Comparison of ENCODE assay signal across 10 cellular contexts in genomic region chr16:29745853-29746345, GRCh38. TPM values are rescaled to one million over a fixed set of nuclear protein-coding genes. Genes with fewer than 3 reads are reported as not detected.
DNase-seq lines count a peak whose midpoint lies in the region; ATAC-seq and TF ChIP-seq lines count a peak whose summit lies in the region.
"Had no signal": no experiment of that assay in that cellular context is flagged by ENCODE, and none has a peak within 500 bp of the region (broad histone marks: within the 10 kb centered on the region; RNA-seq: fewer than 3 reads in every experiment).

A gene with protein sequence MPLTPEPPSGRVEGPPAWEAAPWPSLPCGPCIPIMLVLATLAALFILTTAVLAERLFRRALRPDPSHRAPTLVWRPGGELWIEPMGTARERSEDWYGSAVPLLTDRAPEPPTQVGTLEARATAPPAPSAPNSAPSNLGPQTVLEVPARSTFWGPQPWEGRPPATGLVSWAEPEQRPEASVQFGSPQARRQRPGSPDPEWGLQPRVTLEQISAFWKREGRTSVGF (minus strand): TSS chr16:29745990. CDS start chr16:29744951, 1,039 bp downstream.

- peaks cover 15% of the 10 kb centered on the region for H3K9me3 Mint-ChIP-seq in WTC11
- H3K9me3 Mint-ChIP-seq in nephron progenitor cell, result peaks cover 15% of the 10 kb centered on the region

- H3K27me3 ChIP-seq in MG63, result no peaks in the 10 kb centered on the region
- H3K27me3 ChIP-seq: SJSA1 had no signal

- peak within 1 kb of the TSS; percentile 61 for H3K4me3 ChIP-seq in coronary artery
- no peak within 1 kb of the TSS for H3K4me3 ChIP-seq in MG63
- H3K4me3 ChIP-seq: SJSA1 had no signal

- intact Hi-C loops in sciatic nerve (cut with DNase I), result no loop called here

- DNase-seq in WTC11 (ENCODE audit: low spot score) (no peak), coronary artery (ENCODE audit: low spot score) (peak; percentile 79), sciatic nerve (ENCODE audit: low spot score) (peak; percentile 72), nephron progenitor cell (no peak), MG63 (no peak)

- CTCF ChIA-PET in WTC11 (lab: Charles Lee), result interaction anchor here (1.2 to 2.5 kb wide), 2 partner anchors 9 to 39 kb away, joined by 4 to 7 read pairs; no protein-coding TSS in a partner anchor

- POLR2A ChIA-PET in WTC11 (lab: Charles Lee), result interaction anchor here (0.8 kb wide), 1 partner anchor 44 kb away, joined by 5 read pairs; the partner anchor contains the start of gene KIF22

- H3K36me3 ChIP-seq in MG63, result no peaks in the 10 kb centered on the region
- H3K36me3 ChIP-seq: SJSA1 had no signal

- no peak for TF ChIP-seq CTCF in WTC11 (IDR thresholded peaks at IDR 0.05)
- no peak for TF ChIP-seq CTCF in coronary artery (IDR thresholded peaks at IDR 0.05)
- no peak for TF ChIP-seq CTCF in nephron progenitor cell (IDR thresholded peaks at IDR 0.05)

- H3K4me1 Mint-ChIP-seq in WTC11, result peaks cover 16% of the 10 kb centered on the region
- H3K4me1 Mint-ChIP-seq in nephron progenitor cell, result peaks cover 7% of the 10 kb centered on the region

- peak within 1 kb of the TSS in 1 of 2 donors; percentile 16 for H3K27ac ChIP-seq in coronary artery
- H3K27ac ChIP-seq: parathyroid adenoma, SJSA1 had no signal

- H3K36me3 Mint-ChIP-seq in WTC11 (peaks cover 31% of the 10 kb centered on the region), nephron progenitor cell (ENCODE audit: low read depth) (no peaks in the 10 kb centered on the region)

- no peaks in the 10 kb centered on the region for H3K9me3 ChIP-seq in MG63
- H3K9me3 ChIP-seq: SJSA1 had no signal

- ATAC-seq in GM19025 (IDR thresholded peaks at IDR 0.05; ENCODE audit: low read depth, unreplicated experiment) (peak; percentile 70), HG03432 (IDR thresholded peaks at IDR 0.05; ENCODE audit: unreplicated experiment) (peak; percentile 76), WTC11 (peak; percentile 5), sciatic nerve (peak; percentile 89), SK-N-SH treated with all-trans-retinoic acid at 6 μM for 48 hours (no peak)

- H3K4me3 Mint-ChIP-seq in WTC11 (no peak within 1 kb of the TSS), nephron progenitor cell (no peak within 1 kb of the TSS)

- H3K27ac Mint-ChIP-seq in WTC11 (peak within 1 kb of the TSS; percentile 45; the same call in 1 of the 2 replicates), nephron progenitor cell (no peak within 1 kb of the TSS)

- H3K27me3 Mint-ChIP-seq in WTC11 (ENCODE audit: low read depth) (peaks cover 8% of the 10 kb centered on the region), nephron progenitor cell (ENCODE audit: low read depth, poor library complexity) (peaks cover 24% of the 10 kb centered on the region)

TF ChIP-seq in WTC11, 78 proteins besides CTCF, POLR2A, EP300 and RAD21 (continues in another document):
- TF ChIP-seq, protein P1, sequence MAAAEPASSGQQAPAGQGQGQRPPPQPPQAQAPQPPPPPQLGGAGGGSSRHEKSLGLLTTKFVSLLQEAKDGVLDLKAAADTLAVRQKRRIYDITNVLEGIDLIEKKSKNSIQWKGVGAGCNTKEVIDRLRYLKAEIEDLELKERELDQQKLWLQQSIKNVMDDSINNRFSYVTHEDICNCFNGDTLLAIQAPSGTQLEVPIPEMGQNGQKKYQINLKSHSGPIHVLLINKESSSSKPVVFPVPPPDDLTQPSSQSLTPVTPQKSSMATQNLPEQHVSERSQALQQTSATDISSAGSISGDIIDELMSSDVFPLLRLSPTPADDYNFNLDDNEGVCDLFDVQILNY (CRISPR knock-in tag; IDR thresholded peaks at IDR 0.05), result no peak
- TF ChIP-seq, protein P2, sequence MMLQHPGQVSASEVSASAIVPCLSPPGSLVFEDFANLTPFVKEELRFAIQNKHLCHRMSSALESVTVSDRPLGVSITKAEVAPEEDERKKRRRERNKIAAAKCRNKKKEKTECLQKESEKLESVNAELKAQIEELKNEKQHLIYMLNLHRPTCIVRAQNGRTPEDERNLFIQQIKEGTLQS (CRISPR knock-in tag; conservative IDR thresholded peaks at IDR 0.05), result no peak
- TF ChIP-seq HMGA2 (CRISPR knock-in tag; IDR thresholded peaks at IDR 0.05) (no peak), SMAD4 (CRISPR knock-in tag; IDR thresholded peaks at IDR 0.05) (no peak), CBFB (CRISPR knock-in tag; IDR thresholded peaks at IDR 0.05; ENCODE audit: low read depth) (0 out of 2 replicates have a peak, but pooled peaks have one; percentile 21), ZNF671 (CRISPR knock-in tag; IDR thresholded peaks at IDR 0.05) (peak; percentile 14; the same call in 1 of the 2 replicates), E2F1 (CRISPR knock-in tag; IDR thresholded peaks at IDR 0.05) (no peak), ZBTB21 (CRISPR knock-in tag; IDR thresholded peaks at IDR 0.05; ENCODE audit: borderline replicate concordance) (0 out of 2 replicates have a peak, but pooled peaks have one; percentile 24), EMX1 (CRISPR knock-in tag; IDR thresholded peaks at IDR 0.05) (peak; percentile 20; the same call in 1 of the 2 replicates)

TF ChIP-seq in SK-N-SH treated with all-trans-retinoic acid at 6 μM for 48 hours, 23 proteins besides CTCF, POLR2A, EP300 and RAD21:
- TF ChIP-seq ESRRG (CRISPR knock-in tag; IDR thresholded peaks at IDR 0.05) (no peak), PPARA (CRISPR knock-in tag; IDR thresholded peaks at IDR 0.05; ENCODE audit: borderline replicate concordance) (no peak), ZNF8 (CRISPR knock-in tag; IDR thresholded peaks at IDR 0.05) (no peak), CSDC2 (CRISPR knock-in tag; IDR thresholded peaks at IDR 0.05) (no peak), ARNTL (CRISPR knock-in tag; IDR thresholded peaks at IDR 0.05; ENCODE audit: borderline replicate concordance, low read depth) (no peak)
- TF ChIP-seq, protein P3, sequence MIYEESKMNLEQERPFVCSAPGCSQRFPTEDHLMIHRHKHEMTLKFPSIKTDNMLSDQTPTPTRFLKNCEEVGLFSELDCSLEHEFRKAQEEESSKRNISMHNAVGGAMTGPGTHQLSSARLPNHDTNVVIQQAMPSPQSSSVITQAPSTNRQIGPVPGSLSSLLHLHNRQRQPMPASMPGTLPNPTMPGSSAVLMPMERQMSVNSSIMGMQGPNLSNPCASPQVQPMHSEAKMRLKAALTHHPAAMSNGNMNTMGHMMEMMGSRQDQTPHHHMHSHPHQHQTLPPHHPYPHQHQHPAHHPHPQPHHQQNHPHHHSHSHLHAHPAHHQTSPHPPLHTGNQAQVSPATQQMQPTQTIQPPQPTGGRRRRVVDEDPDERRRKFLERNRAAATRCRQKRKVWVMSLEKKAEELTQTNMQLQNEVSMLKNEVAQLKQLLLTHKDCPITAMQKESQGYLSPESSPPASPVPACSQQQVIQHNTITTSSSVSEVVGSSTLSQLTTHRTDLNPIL (CRISPR knock-in tag; IDR thresholded peaks at IDR 0.05; ENCODE audit: low read depth), result no peak

RNA-seq across cellular contexts. Expression of the gene that starts here (rescaled TPM):
- total RNA-seq in WTC11 (2021) (0.09 to 0.14 TPM (median 0.11 TPM) in 3 replicates), sciatic nerve (2.2 TPM)
- not detected in 2 replicates for total RNA-seq in MG63 (2014; rRNA removed; shearing (Covaris generic); ENCODE audit: low replicate concordance)
- total RNA-seq: SJSA1 had no signal

Comparison
In these comparisons a context has a peak if more than half of its experiments do, and no peak if none do; other contexts are left out.
1. Peak in ATAC-seq in WTC11; RNA of the gene not detected or under 1 TPM.
2. DNase-seq: peak in coronary artery (single experiment) and sciatic nerve (single experiment); none in WTC11 (single experiment), nephron progenitor cell (single experiment) and MG63 (single experiment).